ENCODE assay signal across 7 cellular contexts in the genomic region with DNA sequence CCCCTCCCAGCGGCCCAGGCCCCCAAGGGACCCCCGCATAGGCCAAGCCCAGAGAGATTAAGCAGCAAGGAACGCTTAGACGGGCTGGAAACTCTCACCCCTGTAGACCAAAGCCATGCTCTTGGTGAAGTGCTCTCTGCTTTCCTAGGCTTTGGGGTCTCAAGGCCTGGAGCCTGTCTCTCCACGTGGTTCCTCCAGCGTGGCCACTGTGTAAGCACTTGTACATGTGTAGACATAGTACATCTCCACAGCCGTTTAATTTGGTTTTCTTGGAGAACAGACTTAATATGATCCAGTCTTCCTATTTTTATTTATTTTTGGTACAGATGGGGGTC. TPM values are rescaled to one million over a fixed set of nuclear protein-coding genes. Genes with fewer than 3 reads are reported as not detected.
DNase-seq lines count a peak whose midpoint lies in the region; ATAC-seq and TF ChIP-seq lines count a peak whose summit lies in the region.

No MANE protein-coding gene starts in this region.

- DNase-seq in NB4 (ENCODE audit: low read depth) (peak; percentile 41), dorsolateral prefrontal cortex (no peak), occipital lobe (lab: John Stamatoyannopoulos, UW) (no peak), NAMALWA (ENCODE audit: low spot score) (no peak)

- TF ChIP-seq CTCF in NB4 (IDR thresholded peaks at IDR 0.05; ENCODE audit: low read depth, low read length) (no peak), dorsolateral prefrontal cortex (IDR thresholded peaks at IDR 0.05 in 54 of 56, conservative IDR thresholded peaks at IDR 0.05 in 2 of 56; ENCODE audit: low read depth in 1 of 56, partially characterized antibody in 56 of 56) (no peak)

- H3K9me3 ChIP-seq in neuron (ENCODE audit: low read length): no peaks in the 10 kb centered on the region

- H3K4me3 ChIP-seq in NB4 (ENCODE audit: low read depth, low read length) (peak overlapping the region; percentile 87), dorsolateral prefrontal cortex (peak overlapping the region; percentile 58 to 94 (median 80)), neuron (ENCODE audit: low read length) (peak overlapping the region; percentile 42)

- peak overlapping the region in 36 of 59 donors; percentile 26 to 92 (median 77) for H3K27ac ChIP-seq in dorsolateral prefrontal cortex

- ATAC-seq in GM21526 (IDR thresholded peaks at IDR 0.05; ENCODE audit: low FRiP score, unreplicated experiment) (peak; percentile 5), HG03442 (IDR thresholded peaks at IDR 0.05; ENCODE audit: unreplicated experiment) (no peak)

- no peaks in the 10 kb centered on the region for H3K36me3 ChIP-seq in neuron (ENCODE audit: insufficient read depth, low read length)

- H3K4me1 ChIP-seq in neuron (ENCODE audit: insufficient read depth, low read length): no peaks in the 10 kb centered on the region

- H2AFZ ChIP-seq in neuron (ENCODE audit: low read depth, low read length): no peak overlapping the region

- no peak for TF ChIP-seq POLR2A in NB4 (IDR thresholded peaks at IDR 0.05; ENCODE audit: extremely low read depth, insufficient read length)

- H3K27me3 ChIP-seq in dorsolateral prefrontal cortex (no peaks in the 10 kb centered on the region), neuron (ENCODE audit: insufficient read depth, low read length) (no peaks in the 10 kb centered on the region)

- intact Hi-C loops in dorsolateral prefrontal cortex (cut with DNase I): loop anchor here in 1 of 2 donors (5.0 kb wide), 1 partner anchor 390 kb away; a partner anchor contains a TSS

RNA-seq across cellular contexts. Expression of a gene that starts 1.1 kb away (rescaled TPM):
- total RNA-seq in dorsolateral prefrontal cortex (1 to 10 TPM; 4.0 to 9.7 (median 6.3) TPM), occipital lobe (8.1 TPM)

RNA-seq across cellular contexts. Expression of a gene that starts 17.0 kb away (rescaled TPM):
- total RNA-seq in dorsolateral prefrontal cortex (1 to 10 TPM in 109 of 120 experiments, under 1 TPM in 11; 0.36 to 4.8 (median 1.8) TPM), occipital lobe (0.78 TPM)

RNA-seq across cellular contexts. Expression of a gene that starts 17.7 kb away (rescaled TPM):
- 10 to 100 TPM; 27.8 to 59.7 (median 42.6) TPM for total RNA-seq in dorsolateral prefrontal cortex
- total RNA-seq in occipital lobe: 43.0 TPM

RNA-seq across cellular contexts. Expression of a gene that starts 26.9 kb away (rescaled TPM):
- total RNA-seq in dorsolateral prefrontal cortex (1 to 10 TPM in 40 of 120 experiments, under 1 TPM in 79, not detected in 1; 0.20 to 3.9 (median 0.83) TPM), occipital lobe (0.94 TPM)
